1 cellular context compared by ENCODE assay signal in genomic region chr15:80275946-80276345, GRCh38.
TF ChIP-seq lines count a peak whose summit lies in the region.

No MANE protein-coding gene starts in this region.

TF ChIP-seq in SK-N-SH, 30 proteins besides CTCF, POLR2A, EP300 and RAD21 (continued from another document):
- TF ChIP-seq PBX3 (IDR thresholded peaks at IDR 0.05) (peak; percentile 46), ELF1 (IDR thresholded peaks at IDR 0.05) (0 out of 2 replicates have a peak, but pooled peaks have one; percentile 26), FOSL2 (IDR thresholded peaks at IDR 0.05; ENCODE audit: borderline replicate concordance, low read depth) (peak; percentile 42; the same call in 1 of the 2 replicates)
